Comparison of ENCODE assay signal across 10 cellular contexts in the genomic region with DNA sequence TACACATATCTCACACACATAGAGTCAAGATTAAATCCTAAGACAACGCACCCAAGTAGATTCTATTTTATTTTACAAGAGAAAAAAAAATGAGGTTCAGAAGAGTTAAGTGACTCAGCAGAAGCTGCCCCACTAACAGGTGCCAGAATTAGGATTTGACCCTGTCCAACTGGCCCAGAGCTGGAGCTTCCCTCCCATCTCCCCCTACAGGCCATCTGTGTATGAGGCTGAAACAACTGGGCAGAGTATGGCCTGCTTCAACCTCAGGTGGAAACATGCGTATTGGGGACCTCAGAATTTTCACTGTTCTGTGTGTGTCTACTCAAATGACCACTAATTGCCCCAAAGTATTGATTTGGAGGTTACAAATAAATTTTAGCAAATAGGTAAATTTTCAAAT. TPM values are rescaled to one million over a fixed set of nuclear protein-coding genes. Genes with fewer than 3 reads are reported as not detected.
DNase-seq lines count a peak whose midpoint lies in the region; ATAC-seq, FAIRE-seq and TF ChIP-seq lines count a peak whose summit lies in the region.
"Had no signal": no experiment of that assay in that cellular context is flagged by ENCODE, and none has a peak within 500 bp of the region (broad histone marks: within the 10 kb centered on the region; RNA-seq: fewer than 3 reads in every experiment).

No MANE protein-coding gene starts in this region.

- 0 out of 3 replicates have a peak, but pooled peaks have one; percentile 6 for TF ChIP-seq CTCF in A549 (IDR thresholded peaks at IDR 0.05)
- TF ChIP-seq CTCF in GM12875 (IDR thresholded peaks at IDR 0.05; ENCODE audit: borderline replicate concordance, insufficient read depth, low read depth, low read length), result peak; percentile 49; the same call in 1 of the 2 replicates
- no peak for TF ChIP-seq CTCF in RWPE2 (IDR thresholded peaks at IDR 0.05; ENCODE audit: poor library complexity, severe bottlenecking)
- peak; percentile 57 for TF ChIP-seq CTCF in glutamatergic neuron (IDR thresholded peaks at IDR 0.05; ENCODE audit: partially characterized antibody, unreplicated experiment)
- TF ChIP-seq CTCF in thyroid gland (IDR thresholded peaks at IDR 0.05), result peak in 1 of 6 experiments; percentile 30

- H3K27me3 ChIP-seq in RWPE2 (ENCODE audit: insufficient read depth, poor library complexity, severe bottlenecking) (no peaks in the 10 kb centered on the region), thyroid gland (no peaks in the 10 kb centered on the region)

- FAIRE-seq in A549 (lab: Jason Lieb, UNC) (no peak), H54 (lab: Jason Lieb, UNC) (no peak)

- H3K4me2 ChIP-seq in A549, result no peak overlapping the region

- H3K27me3 Mint-ChIP-seq in glutamatergic neuron (ENCODE audit: unreplicated experiment), result peaks cover 4% of the 10 kb centered on the region

- ATAC-seq in A549 (peak; percentile 59 to 71; a peak in 3 of 6 replicates), RWPE2 (ENCODE audit: low read depth) (peak; percentile 51; the same call in 1 of the 3 replicates)

- no peak overlapping the region for H3K27ac Mint-ChIP-seq in glutamatergic neuron (ENCODE audit: unreplicated experiment)

- H3K4me1 Mint-ChIP-seq in glutamatergic neuron (ENCODE audit: low read depth, unreplicated experiment), result no peaks in the 10 kb centered on the region

- 94% methylated on average over 2 of the region's 2 CpGs for WGBS in A549 (ENCODE audit: missing lambda C conversion rate)
- 95 to 97% methylated on average over 2 of the region's 2 CpGs for WGBS in thyroid gland, 2 donors

- no peak overlapping the region for H3K4me3 Mint-ChIP-seq in glutamatergic neuron (ENCODE audit: unreplicated experiment)

- H3K36me3 Mint-ChIP-seq in glutamatergic neuron (ENCODE audit: unreplicated experiment), result peaks cover 5% of the 10 kb centered on the region

- no peak for TF ChIP-seq RAD21 in A549 (conservative IDR thresholded peaks at IDR 0.05 in 1 of 2, IDR thresholded peaks at IDR 0.05 in 1 of 2)

- DNase-seq in A549 (ENCODE audit: low read depth in 1 of 2, low spot score in 1 of 2), result peak in 1 of 2 experiments; percentile 10
- DNase-seq in RWPE2 (ENCODE audit: low spot score), result no peak
- DNase-seq in glutamatergic neuron, result no peak
- DNase-seq in thyroid gland, result no peak
- DNase-seq in cerebellum (ENCODE audit: low spot score), result no peak
- DNase-seq in activated T-cell treated with anti-CD3 and anti-CD28 coated beads, Interleukin-2, amount 50 U/mL, for 48 hours, result no peak
- no peak for DNase-seq in H54 (ENCODE audit: insufficient read length, low spot score)
- DNase-seq: KG1 had no signal

- H3K27ac ChIP-seq in A549 (no peak overlapping the region), RWPE2 (ENCODE audit: poor library complexity, severe bottlenecking) (no peak overlapping the region), thyroid gland (no peak overlapping the region)

- TF ChIP-seq POLR2A in A549 (IDR thresholded peaks at IDR 0.05; ENCODE audit: low read length) (no peak), thyroid gland (IDR thresholded peaks at IDR 0.05) (no peak), H54 (IDR thresholded peaks at IDR 0.05; ENCODE audit: low read depth, low read length) (no peak)

- H3K9me3 Mint-ChIP-seq in glutamatergic neuron (ENCODE audit: unreplicated experiment), result peaks cover 2% of the 10 kb centered on the region

- H3K36me3 ChIP-seq in RWPE2 (ENCODE audit: low read depth) (no peaks in the 10 kb centered on the region), thyroid gland (no peaks in the 10 kb centered on the region)

- intact Hi-C loops in thyroid gland (cut with DNase I), result no loop called here

- POLR2A ChIA-PET in A549 (lab: Yijun Ruan, JAX), result no interaction called here

- H3K4me1 ChIP-seq in A549 (peaks cover 8% of the 10 kb centered on the region; the same call in 1 of the 3 replicates), RWPE2 (ENCODE audit: insufficient read depth, poor library complexity, severe bottlenecking) (no peaks in the 10 kb centered on the region), thyroid gland (no peaks in the 10 kb centered on the region)

- TF ChIP-seq EP300 in A549 (IDR thresholded peaks at IDR 0.05), result no peak

- CTCF ChIA-PET in A549 (lab: Yijun Ruan, JAX), result no interaction called here

- no peak overlapping the region for H3K4me3 ChIP-seq in A549
- no peak overlapping the region for H3K4me3 ChIP-seq in GM12875 (ENCODE audit: low read depth, low read length)
- no peak overlapping the region for H3K4me3 ChIP-seq in RWPE2 (ENCODE audit: severe bottlenecking)
- H3K4me3 ChIP-seq in thyroid gland (replicated peaks in 1 of 3), result no peak overlapping the region
- H3K4me3 ChIP-seq: lung had no signal

- H3K9me3 ChIP-seq in A549 (no peaks in the 10 kb centered on the region), RWPE2 (ENCODE audit: severe bottlenecking) (no peaks in the 10 kb centered on the region), thyroid gland (no peaks in the 10 kb centered on the region)

TF ChIP-seq in A549, 52 proteins besides CTCF, POLR2A, EP300 and RAD21:
- no peak for TF ChIP-seq TP53 (CRISPR knock-in tag; IDR thresholded peaks at IDR 0.05)
- TF ChIP-seq RARB (CRISPR knock-in tag; IDR thresholded peaks at IDR 0.05), result no peak
- TF ChIP-seq TFCP2L1 (CRISPR knock-in tag; IDR thresholded peaks at IDR 0.05), result no peak
- TF ChIP-seq, protein P1, sequence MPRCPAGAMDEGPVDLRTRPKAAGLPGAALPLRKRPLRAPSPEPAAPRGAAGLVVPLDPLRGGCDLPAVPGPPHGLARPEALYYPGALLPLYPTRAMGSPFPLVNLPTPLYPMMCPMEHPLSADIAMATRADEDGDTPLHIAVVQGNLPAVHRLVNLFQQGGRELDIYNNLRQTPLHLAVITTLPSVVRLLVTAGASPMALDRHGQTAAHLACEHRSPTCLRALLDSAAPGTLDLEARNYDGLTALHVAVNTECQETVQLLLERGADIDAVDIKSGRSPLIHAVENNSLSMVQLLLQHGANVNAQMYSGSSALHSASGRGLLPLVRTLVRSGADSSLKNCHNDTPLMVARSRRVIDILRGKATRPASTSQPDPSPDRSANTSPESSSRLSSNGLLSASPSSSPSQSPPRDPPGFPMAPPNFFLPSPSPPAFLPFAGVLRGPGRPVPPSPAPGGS (IDR thresholded peaks at IDR 0.05), result no peak
- no peak for TF ChIP-seq CBX2 (IDR thresholded peaks at IDR 0.05; ENCODE audit: borderline replicate concordance, low read depth)
- no peak for TF ChIP-seq KDM5A (IDR thresholded peaks at IDR 0.05)
- no peak for TF ChIP-seq JUNB (IDR thresholded peaks at IDR 0.05)
- TF ChIP-seq NPAS2 (CRISPR knock-in tag; IDR thresholded peaks at IDR 0.05; ENCODE audit: borderline replicate concordance), result no peak
- TF ChIP-seq EHF (CRISPR knock-in tag; IDR thresholded peaks at IDR 0.05), result no peak
- no peak for TF ChIP-seq RCOR1 (IDR thresholded peaks at IDR 0.05; ENCODE audit: low read depth, low read length)
- TF ChIP-seq HDAC2 (IDR thresholded peaks at IDR 0.05), result no peak
- TF ChIP-seq KDM1A (IDR thresholded peaks at IDR 0.05; ENCODE audit: low read depth), result no peak
- TF ChIP-seq, protein P2, sequence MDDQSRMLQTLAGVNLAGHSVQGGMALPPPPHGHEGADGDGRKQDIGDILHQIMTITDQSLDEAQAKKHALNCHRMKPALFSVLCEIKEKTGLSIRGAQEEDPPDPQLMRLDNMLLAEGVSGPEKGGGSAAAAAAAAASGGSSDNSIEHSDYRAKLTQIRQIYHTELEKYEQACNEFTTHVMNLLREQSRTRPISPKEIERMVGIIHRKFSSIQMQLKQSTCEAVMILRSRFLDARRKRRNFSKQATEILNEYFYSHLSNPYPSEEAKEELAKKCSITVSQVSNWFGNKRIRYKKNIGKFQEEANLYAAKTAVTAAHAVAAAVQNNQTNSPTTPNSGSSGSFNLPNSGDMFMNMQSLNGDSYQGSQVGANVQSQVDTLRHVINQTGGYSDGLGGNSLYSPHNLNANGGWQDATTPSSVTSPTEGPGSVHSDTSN (IDR thresholded peaks at IDR 0.05), result no peak
- TF ChIP-seq RFX5 (IDR thresholded peaks at IDR 0.05), result no peak
- no peak for TF ChIP-seq ESRRA (IDR thresholded peaks at IDR 0.05; ENCODE audit: borderline replicate concordance, low read length)

RNA-seq across cellular contexts. Expression of a gene that starts 29.9 kb away (rescaled TPM):
- polyA plus RNA-seq in A549 (2011; rRNA removed), result 84.1 and 95.8 TPM in 2 replicates
- polyA plus RNA-seq in A549 (2012; cell fraction: cytosol; rRNA removed), result 61.2 TPM in 2 replicates
- 13.9 and 21.7 TPM in 2 replicates for polyA plus RNA-seq in A549 (2012; cell fraction: nucleus; rRNA removed)
- 96.0 to 102 TPM (median 98.8 TPM) in 3 replicates for polyA plus RNA-seq in A549 (2017; fragmentation: RNase III; extraction: RNeasy Plus Mini Kit Qiagen cat#74134 plus additional on column Dnase treatment)
- polyA minus RNA-seq in A549 (2011; rRNA and poly(A)+ RNA removed), result 7.7 and 10.1 TPM in 2 replicates
- total RNA-seq in glutamatergic neuron (ENCODE audit: unreplicated experiment), result 28.7 TPM
- total RNA-seq in thyroid gland, result 10 to 100 TPM; 33.0 to 54.2 (median 42.6) TPM
- total RNA-seq in cerebellum, result 24.9 TPM
